In the genomic region with DNA sequence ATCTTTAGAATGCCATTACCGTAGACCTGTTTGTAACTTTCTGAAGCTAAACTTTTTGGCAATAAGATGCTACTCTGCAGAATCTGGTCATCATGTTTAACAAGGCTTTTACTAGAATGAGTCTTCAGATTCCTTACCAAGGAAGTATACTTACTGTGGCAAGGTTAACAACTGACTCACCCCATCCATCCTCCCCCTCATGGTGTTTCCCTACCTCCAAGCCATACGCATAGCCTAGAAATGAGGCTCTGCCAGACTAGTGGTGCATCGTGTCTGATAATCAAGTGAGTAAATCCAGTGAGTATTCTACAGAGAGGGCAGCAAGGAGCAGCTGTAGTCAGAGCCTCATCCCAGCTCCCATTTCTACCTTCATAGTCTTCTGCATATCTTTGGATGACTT, we compare ENCODE assay signal across 18 cellular contexts.
DNase-seq lines count a peak whose midpoint lies in the region; ATAC-seq and TF ChIP-seq lines count a peak whose summit lies in the region.
"Had no signal": no experiment of that assay in that cellular context is flagged by ENCODE, and none has a peak within 500 bp of the region (broad histone marks: within the 10 kb centered on the region; RNA-seq: fewer than 3 reads in every experiment).

No MANE protein-coding gene starts in this region.

- H3K27me3 ChIP-seq in adipocyte (replicated peaks; ENCODE audit: control insufficient read depth, insufficient read depth, low read length) (no peaks in the 10 kb centered on the region), foreskin keratinocyte (no peaks in the 10 kb centered on the region)
- H3K27me3 ChIP-seq: sigmoid colon had no signal

- no peaks in the 10 kb centered on the region for H3K4me1 ChIP-seq in adipocyte (ENCODE audit: control insufficient read depth, insufficient read depth, low read length)
- H3K4me1 ChIP-seq in foreskin keratinocyte, result no peaks in the 10 kb centered on the region
- H3K4me1 ChIP-seq: sigmoid colon had no signal

- H3K27ac ChIP-seq in foreskin keratinocyte, result no peak overlapping the region
- H3K27ac ChIP-seq: HL-60, sigmoid colon had no signal

- H3K36me3 ChIP-seq in adipocyte (ENCODE audit: control insufficient read depth, insufficient read depth, low read length, severe bottlenecking), result no peaks in the 10 kb centered on the region
- H3K36me3 ChIP-seq: sigmoid colon had no signal

- ATAC-seq in foreskin keratinocyte (peak; percentile 87), HG02759 (IDR thresholded peaks at IDR 0.05; ENCODE audit: unreplicated experiment) (no peak)
- ATAC-seq: activated T-cell treated with anti-CD3 and anti-CD28 coated beads, Interleukin-2, amount 50 U/mL, for 72 hours had no signal

- DNase-seq in AG08395 (ENCODE audit: low spot score) (peak; percentile 80), HK-2 (ENCODE audit: unreplicated experiment) (peak; percentile 37), adipocyte (ENCODE audit: low read depth) (peak; percentile 35), foreskin keratinocyte (peak; percentile 72 to 90), HuH-7 (ENCODE audit: low spot score) (no peak), GOT3 (lab: John Stamatoyannopoulos, UW) (no peak), NCI-H2107 (lab: John Stamatoyannopoulos, UW) (no peak)
- DNase-seq: ACHN; activated CD4-positive, alpha-beta T cell treated with anti-CD3 and anti-CD28 coated beads, Interleukin-2, amount 50 U/mL, for 1 hour; activated T-cell treated with anti-CD3 and anti-CD28 coated beads, Interleukin-2, amount 50 U/mL, for 72 hours; foreskin melanocyte; midbrain; SHP77 treated with DMSO at 0.1 percent for 48 hours; sigmoid colon; stimulated activated naive CD4-positive, alpha-beta T cell; T-helper 9 cell had no signal

- H3K4me3 ChIP-seq in adipocyte (ENCODE audit: low read length), result no peak overlapping the region
- H3K4me3 ChIP-seq: sigmoid colon had no signal

- no peak overlapping the region for H3K9ac ChIP-seq in adipocyte (ENCODE audit: low read length)

- no peak for TF ChIP-seq CTCF in foreskin keratinocyte (conservative IDR thresholded peaks at IDR 0.05)

- H3K9me3 ChIP-seq in adipocyte (ENCODE audit: control insufficient read depth, low read length), result no peaks in the 10 kb centered on the region

Comparison
In these comparisons a context has a peak if more than half of its experiments do, and no peak if none do; other contexts are left out.
1. DNase-seq: peak in AG08395 (single experiment), HK-2 (single experiment), adipocyte (single experiment) and foreskin keratinocyte (2 of 2); none in HuH-7 (single experiment), GOT3 (single experiment) and NCI-H2107 (single experiment).